Comparison of ENCODE assay signal across 15 cellular contexts in the genomic region with DNA sequence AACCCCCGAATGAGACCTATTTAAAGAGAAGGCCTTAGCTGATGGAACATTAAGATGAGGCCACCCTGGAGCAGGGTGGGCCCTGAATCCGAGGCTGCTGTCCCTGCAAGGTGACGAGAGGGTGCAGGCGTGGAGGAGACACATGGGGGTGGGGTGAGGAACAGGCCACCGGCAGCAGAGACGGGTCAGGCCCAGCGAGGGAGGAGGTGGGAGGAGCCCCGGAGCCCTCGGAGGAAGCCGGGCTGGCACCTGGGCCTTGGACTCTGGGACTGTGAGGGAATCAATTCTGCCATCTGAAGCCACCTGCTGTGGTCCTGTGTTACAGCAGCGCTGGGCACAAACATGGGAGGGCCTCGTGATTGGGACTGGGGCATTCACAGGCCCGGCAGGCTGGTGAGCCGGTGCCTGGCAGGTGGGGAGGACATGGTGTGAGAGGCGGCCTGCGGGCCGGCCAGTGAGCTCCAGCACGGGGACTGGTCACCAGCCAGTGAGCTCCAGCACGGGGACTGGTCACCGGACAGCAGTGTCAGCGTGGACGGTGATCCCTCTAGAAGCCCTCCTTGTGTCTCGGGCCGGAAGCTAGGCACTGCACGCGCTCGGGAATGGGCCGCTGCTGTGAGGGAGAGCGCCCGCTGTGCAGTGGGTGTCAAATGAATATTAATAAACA. TPM values are rescaled to one million over a fixed set of nuclear protein-coding genes. Genes with fewer than 3 reads are reported as not detected.
DNase-seq lines count a peak whose midpoint lies in the region; ATAC-seq and TF ChIP-seq lines count a peak whose summit lies in the region.
"Had no signal": no experiment of that assay in that cellular context is flagged by ENCODE, and none has a peak within 500 bp of the region (broad histone marks: within the 10 kb centered on the region; RNA-seq: fewer than 3 reads in every experiment).

No MANE protein-coding gene starts in this region.

- peak overlapping the region; percentile 19 for H3K4me3 Mint-ChIP-seq in activated CD4-positive, alpha-beta T cell treated with anti-CD3 and anti-CD28 coated beads, Interleukin-2, amount 10 ng/mL, durations not matched to agents 24 days and 14 days
- H3K4me3 Mint-ChIP-seq in activated naive CD8-positive, alpha-beta T cell treated with anti-CD3 and anti-CD28 coated beads, Interleukin-2, amount 10 ng/mL, durations not matched to agents 7 days and 5 days, result no peak overlapping the region
- H3K4me3 Mint-ChIP-seq in neural progenitor cell, result peak overlapping the region; percentile 68

- H3K36me3 ChIP-seq in H7 (replicated peaks; ENCODE audit: control insufficient read depth, insufficient read depth, low read length), result no peaks in the 10 kb centered on the region
- H3K36me3 ChIP-seq in neural progenitor cell, result no peaks in the 10 kb centered on the region
- H3K36me3 ChIP-seq: upper lobe of left lung had no signal

- no peak for DNase-seq in activated CD4-positive, alpha-beta T cell treated with anti-CD3 and anti-CD28 coated beads, Interleukin-2, amount 10 ng/mL, durations not matched to agents 24 days and 14 days
- DNase-seq in activated CD4-positive, alpha-beta T cell treated with anti-CD3 and anti-CD28 coated beads for 4 hours, result no peak
- DNase-seq in H7 (peak; percentile 72), neural progenitor cell (ENCODE audit: low spot score) (no peak), lower leg skin (ENCODE audit: low spot score in 2 of 2) (no peak), NCI-H1930 (lab: John Stamatoyannopoulos, UW) (no peak), NCI-H1417 treated with DMSO at 0.1 percent for 48 hours (lab: John Stamatoyannopoulos, UW) (no peak)
- no peak for DNase-seq in activated naive CD8-positive, alpha-beta T cell treated with anti-CD3 and anti-CD28 coated beads, Interleukin-2, amount 10 ng/mL, durations not matched to agents 7 days and 5 days
- DNase-seq: activated CD8-positive, alpha-beta memory T cell treated with anti-CD3 and anti-CD28 coated beads, Interleukin-2, amount 50 U/mL, for 4 hours; aorta; dorsolateral prefrontal cortex; stimulated activated CD4-positive, alpha-beta T cell treated with anti-CD3 and anti-CD28 coated beads, Interleukin-2, amount 100 ng/mL, for 48 hours had no signal

- no peak overlapping the region for H3K4me3 ChIP-seq in H7 (ENCODE audit: insufficient read depth, low read depth, low read length)
- no peak overlapping the region for H3K4me3 ChIP-seq in neural progenitor cell
- no peak overlapping the region for H3K4me3 ChIP-seq in lower leg skin (ENCODE audit: low read depth, poor library complexity, severe bottlenecking)

- TF ChIP-seq CTCF in neural progenitor cell (IDR thresholded peaks at IDR 0.05) (no peak), lower leg skin (IDR thresholded peaks at IDR 0.05) (no peak)

- peaks cover 3% of the 10 kb centered on the region for H3K36me3 Mint-ChIP-seq in activated CD4-positive, alpha-beta T cell treated with anti-CD3 and anti-CD28 coated beads, Interleukin-2, amount 10 ng/mL, durations not matched to agents 24 days and 14 days (ENCODE audit: low read depth)
- peaks cover 4% of the 10 kb centered on the region for H3K36me3 Mint-ChIP-seq in activated naive CD8-positive, alpha-beta T cell treated with anti-CD3 and anti-CD28 coated beads, Interleukin-2, amount 10 ng/mL, durations not matched to agents 7 days and 5 days
- H3K36me3 Mint-ChIP-seq in neural progenitor cell, result peaks cover 6% of the 10 kb centered on the region

- WGBS in lower leg skin, 2 donors, result 87 to 89% methylated on average over 29 to 30 of the region's 30 CpGs

- H3K4me1 ChIP-seq in neural progenitor cell, result peaks cover 10% of the 10 kb centered on the region

- TF ChIP-seq POLR2A in lower leg skin (IDR thresholded peaks at IDR 0.05), result no peak

- no peaks in the 10 kb centered on the region for H3K9me3 ChIP-seq in neural progenitor cell (ENCODE audit: low read depth)

- H3K27ac ChIP-seq in neural progenitor cell, result no peak overlapping the region

- ATAC-seq in activated naive CD8-positive, alpha-beta T cell treated with anti-CD3 and anti-CD28 coated beads, Interleukin-2, amount 10 ng/mL, durations not matched to agents 7 days and 5 days (ENCODE audit: low read depth), result no peak
- ATAC-seq: sciatic nerve had no signal

- H3K4me1 Mint-ChIP-seq in activated CD4-positive, alpha-beta T cell treated with anti-CD3 and anti-CD28 coated beads, Interleukin-2, amount 10 ng/mL, durations not matched to agents 24 days and 14 days, result peaks cover 19% of the 10 kb centered on the region
- H3K4me1 Mint-ChIP-seq in activated naive CD8-positive, alpha-beta T cell treated with anti-CD3 and anti-CD28 coated beads, Interleukin-2, amount 10 ng/mL, durations not matched to agents 7 days and 5 days, result peaks cover 14% of the 10 kb centered on the region
- H3K4me1 Mint-ChIP-seq in neural progenitor cell, result peaks cover 12% of the 10 kb centered on the region

- no peak overlapping the region for H3K27ac Mint-ChIP-seq in activated CD4-positive, alpha-beta T cell treated with anti-CD3 and anti-CD28 coated beads, Interleukin-2, amount 10 ng/mL, durations not matched to agents 24 days and 14 days
- H3K27ac Mint-ChIP-seq in activated naive CD8-positive, alpha-beta T cell treated with anti-CD3 and anti-CD28 coated beads, Interleukin-2, amount 10 ng/mL, durations not matched to agents 7 days and 5 days, result peak overlapping the region; percentile 30
- H3K27ac Mint-ChIP-seq in neural progenitor cell, result no peak overlapping the region

- H3K27me3 ChIP-seq in H7 (ENCODE audit: control insufficient read depth, insufficient read depth, low read length), result peaks cover 22% of the 10 kb centered on the region
- peaks cover 100% of the 10 kb centered on the region for H3K27me3 ChIP-seq in neural progenitor cell
- H3K27me3 ChIP-seq: upper lobe of left lung had no signal

- peaks cover 3% of the 10 kb centered on the region for H4K20me1 ChIP-seq in neural progenitor cell (ENCODE audit: low read depth)

- no peaks in the 10 kb centered on the region for H3K9me3 Mint-ChIP-seq in activated CD4-positive, alpha-beta T cell treated with anti-CD3 and anti-CD28 coated beads, Interleukin-2, amount 10 ng/mL, durations not matched to agents 24 days and 14 days
- H3K9me3 Mint-ChIP-seq in activated naive CD8-positive, alpha-beta T cell treated with anti-CD3 and anti-CD28 coated beads, Interleukin-2, amount 10 ng/mL, durations not matched to agents 7 days and 5 days, result peaks cover 8% of the 10 kb centered on the region
- peaks cover 9% of the 10 kb centered on the region for H3K9me3 Mint-ChIP-seq in neural progenitor cell

- no peaks in the 10 kb centered on the region for H3K79me2 ChIP-seq in neural progenitor cell (ENCODE audit: low read depth)
- H3K79me2 ChIP-seq: hepatocyte had no signal

- no peak overlapping the region for H3K9ac ChIP-seq in neural progenitor cell

- H2AFZ ChIP-seq in neural progenitor cell (replicated peaks), result no peak overlapping the region

- POLR2A ChIA-PET in activated naive CD8-positive, alpha-beta T cell treated with anti-CD3 and anti-CD28 coated beads, Interleukin-2, amount 10 ng/mL, durations not matched to agents 7 days and 5 days (lab: Charles Lee), result no interaction called here

- no peaks in the 10 kb centered on the region for H3K27me3 Mint-ChIP-seq in activated CD4-positive, alpha-beta T cell treated with anti-CD3 and anti-CD28 coated beads, Interleukin-2, amount 10 ng/mL, durations not matched to agents 24 days and 14 days
- H3K27me3 Mint-ChIP-seq in activated naive CD8-positive, alpha-beta T cell treated with anti-CD3 and anti-CD28 coated beads, Interleukin-2, amount 10 ng/mL, durations not matched to agents 7 days and 5 days, result no peaks in the 10 kb centered on the region
- H3K27me3 Mint-ChIP-seq in neural progenitor cell (ENCODE audit: insufficient read depth, low read depth), result peaks cover 41% of the 10 kb centered on the region

- H3K4me2 ChIP-seq in neural progenitor cell, result no peak overlapping the region

- intact Hi-C loops in activated CD4-positive, alpha-beta T cell treated with anti-CD3 and anti-CD28 coated beads, Interleukin-2, amount 10 ng/mL, durations not matched to agents 24 days and 14 days (cut with micrococcal nuclease), result no loop called here
- intact Hi-C loops in lower leg skin (cut with DNase I; ENCODE audit: low total_unique reads), result no loop called here

- H3F3A ChIP-seq in neural progenitor cell (ENCODE audit: low read depth), result peaks cover 16% of the 10 kb centered on the region

RNA-seq across cellular contexts. Expression of a gene that starts 46.7 kb away (rescaled TPM):
- total RNA-seq in activated CD4-positive, alpha-beta T cell treated with anti-CD3 and anti-CD28 coated beads, Interleukin-2, amount 10 ng/mL, durations not matched to agents 24 days and 14 days, result 49.6 and 53.3 TPM in 2 replicates
- 26.0 and 29.1 TPM in 2 replicates for total RNA-seq in H7 (2014; rRNA removed; shearing (Covaris generic))
- 10 to 100 TPM; 29.3 to 29.4 TPM for total RNA-seq in activated naive CD8-positive, alpha-beta T cell treated with anti-CD3 and anti-CD28 coated beads, Interleukin-2, amount 10 ng/mL, durations not matched to agents 7 days and 5 days
- total RNA-seq in neural progenitor cell (ENCODE audit: low replicate concordance) (3.5 and 12.1 TPM in 2 replicates), lower leg skin (10 to 100 TPM in 3 of 4 donors, 1 to 10 TPM in 1; 7.3 to 17.7 (median 14.1) TPM)

RNA-seq across cellular contexts. Expression of a gene that starts 46.8 kb away (rescaled TPM):
- total RNA-seq in activated CD4-positive, alpha-beta T cell treated with anti-CD3 and anti-CD28 coated beads, Interleukin-2, amount 10 ng/mL, durations not matched to agents 24 days and 14 days, result 51.7 and 55.5 TPM in 2 replicates
- total RNA-seq in H7 (2014; rRNA removed; shearing (Covaris generic)), result 16.1 and 22.6 TPM in 2 replicates
- total RNA-seq in activated naive CD8-positive, alpha-beta T cell treated with anti-CD3 and anti-CD28 coated beads, Interleukin-2, amount 10 ng/mL, durations not matched to agents 7 days and 5 days, result 10 to 100 TPM; 31.9 to 33.5 TPM
- total RNA-seq in neural progenitor cell (ENCODE audit: low replicate concordance) (8.5 and 15.5 TPM in 2 replicates), lower leg skin (10 to 100 TPM; 11.1 to 31.8 (median 19.2) TPM)
